20 cellular contexts compared by ENCODE assay signal in the genomic region with DNA sequence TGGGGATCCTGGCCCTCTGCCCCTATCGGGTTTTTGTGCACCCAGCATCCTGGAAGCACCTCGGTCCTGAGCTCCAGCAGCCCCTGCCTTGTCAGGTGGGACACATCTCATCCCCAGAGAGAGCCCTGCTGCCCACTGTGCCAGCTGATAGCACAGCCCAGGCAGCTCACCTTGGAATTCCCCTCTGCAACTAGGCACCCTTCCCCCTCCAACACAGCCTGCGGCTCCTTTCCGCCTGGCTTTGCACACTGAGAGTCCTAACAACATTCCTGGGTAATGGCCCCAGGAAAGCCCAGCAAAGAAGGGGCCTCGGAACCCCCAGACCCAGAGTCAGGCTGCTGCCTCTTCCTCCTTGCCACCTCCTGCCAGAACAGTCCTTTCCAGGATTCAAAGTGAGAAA. TPM values are rescaled to one million over a fixed set of nuclear protein-coding genes. Genes with fewer than 3 reads are reported as not detected.
DNase-seq lines count a peak whose midpoint lies in the region; ATAC-seq and TF ChIP-seq lines count a peak whose summit lies in the region.
"Had no signal": no experiment of that assay in that cellular context is flagged by ENCODE, and none has a peak within 500 bp of the region (broad histone marks: within the 10 kb centered on the region; RNA-seq: fewer than 3 reads in every experiment).

No MANE protein-coding gene starts in this region.

- H2AFZ ChIP-seq in trophoblast cell (ENCODE audit: insufficient read depth, low read length, poor library complexity), result no peak overlapping the region

- H3K27me3 ChIP-seq in H7 (ENCODE audit: control insufficient read depth, insufficient read depth, low read length) (peaks cover 15% of the 10 kb centered on the region), iPS-20b (ENCODE audit: insufficient read depth, low read length) (peaks cover 22% of the 10 kb centered on the region), trophoblast cell (ENCODE audit: insufficient read depth, low read length) (peaks cover 1% of the 10 kb centered on the region)

- peak overlapping the region; percentile 11 for H3K18ac ChIP-seq in trophoblast cell (ENCODE audit: low read length)

- peak; percentile 83 for DNase-seq in H7
- DNase-seq in WTC11 (ENCODE audit: low spot score), result peak; percentile 38
- DNase-seq in trophoblast cell, result no peak
- DNase-seq in stimulated activated CD4-positive, alpha-beta T cell treated with anti-CD3 and anti-CD28 coated beads, Interleukin-1b, Interleukin-23, amount 100 ng/mL, for 48 hours, result no peak
- no peak for DNase-seq in stimulated activated naive CD4-positive, alpha-beta T cell (lab: John Stamatoyannopoulos, UW)
- DNase-seq: BE2C; CD4-positive, alpha-beta memory T cell; DMS 273 treated with DMSO at 0.1 percent for 48 hours; EL; H9; IMR-90; Kasumi-1; NCI-H1930; NCI-H2171 treated with DMSO at 0.1 percent for 48 hours had no signal

- H3K4me1 Mint-ChIP-seq in WTC11, result peaks cover 47% of the 10 kb centered on the region

- no peaks in the 10 kb centered on the region for H3K9me3 Mint-ChIP-seq in WTC11
- H3K9me3 Mint-ChIP-seq: CD4-positive, alpha-beta memory T cell; H9 had no signal

- TF ChIP-seq CTCF in WTC11 (IDR thresholded peaks at IDR 0.05), result no peak

- H3K27me3 Mint-ChIP-seq in WTC11 (ENCODE audit: low read depth), result peaks cover 19% of the 10 kb centered on the region

- H3K79me2 ChIP-seq in trophoblast cell (ENCODE audit: control insufficient read depth, insufficient read depth, low read length, poor library complexity), result peaks cover 3% of the 10 kb centered on the region

- H2BK5ac ChIP-seq in trophoblast cell (ENCODE audit: low read depth, low read length, poor library complexity), result no peak overlapping the region

- H3K9me3 ChIP-seq in iPS-20b (ENCODE audit: insufficient read depth, low read depth, low read length), result no peaks in the 10 kb centered on the region
- peaks cover 2% of the 10 kb centered on the region for H3K9me3 ChIP-seq in trophoblast cell (ENCODE audit: insufficient read depth, low read depth, low read length)
- H3K9me3 ChIP-seq: BE2C, SJSA1 had no signal

- POLR2A ChIA-PET in WTC11 (lab: Charles Lee), result interaction anchor here (1.2 kb wide), 1 partner anchor 44 kb away, joined by 3 read pairs; no protein-coding TSS in a partner anchor

- no peaks in the 10 kb centered on the region; the same call in 1 of the 2 replicates for H3K36me3 ChIP-seq in H7 (replicated peaks; ENCODE audit: control insufficient read depth, insufficient read depth, low read length)
- no peaks in the 10 kb centered on the region for H3K36me3 ChIP-seq in iPS-20b (ENCODE audit: insufficient read depth, low read depth, low read length)
- no peaks in the 10 kb centered on the region for H3K36me3 ChIP-seq in trophoblast cell (ENCODE audit: control insufficient read depth in 1 of 2, insufficient read depth in 2 of 2, low read length in 2 of 2)
- H3K36me3 ChIP-seq: BE2C, SJSA1 had no signal

- peak overlapping the region; percentile 11 for H3K4me2 ChIP-seq in trophoblast cell (ENCODE audit: low read length)

- H3K4me3 Mint-ChIP-seq in WTC11, result no peak overlapping the region
- H3K4me3 Mint-ChIP-seq: CD4-positive, alpha-beta memory T cell; H9 had no signal

- H3K14ac ChIP-seq in trophoblast cell (ENCODE audit: low read length), result no peak overlapping the region

- no peak overlapping the region for H2BK120ac ChIP-seq in trophoblast cell (ENCODE audit: insufficient read depth, low read length, poor library complexity)

- peak overlapping the region; percentile 40; the same call in 1 of the 2 replicates for H3K9ac ChIP-seq in iPS-20b (ENCODE audit: low read depth, low read length)
- H3K9ac ChIP-seq in trophoblast cell (ENCODE audit: low read length), result no peak overlapping the region

- H2BK12ac ChIP-seq in trophoblast cell (ENCODE audit: low read length), result no peak overlapping the region

- H3K4ac ChIP-seq in trophoblast cell (ENCODE audit: low read depth, low read length), result no peak overlapping the region

- CTCF ChIA-PET in WTC11 (lab: Charles Lee), result interaction anchor here (0.5 to 1.9 kb wide), 5 partner anchors 38 to 568 kb away, joined by 3 to 6 read pairs (median 5); no protein-coding TSS in a partner anchor

- ATAC-seq in WTC11 (peak; percentile 38), HG03457 (IDR thresholded peaks at IDR 0.05; ENCODE audit: unreplicated experiment) (no peak)

- H4K8ac ChIP-seq in trophoblast cell (ENCODE audit: low read depth, low read length), result no peak overlapping the region

- no peaks in the 10 kb centered on the region for H3K36me3 Mint-ChIP-seq in WTC11
- H3K36me3 Mint-ChIP-seq: CD4-positive, alpha-beta memory T cell had no signal

- peaks cover 37% of the 10 kb centered on the region for H3K4me1 ChIP-seq in iPS-20b (ENCODE audit: insufficient read depth, low read length)
- H3K4me1 ChIP-seq in trophoblast cell (ENCODE audit: control insufficient read depth in 1 of 2, insufficient read depth in 2 of 2, low read length in 2 of 2), result peaks cover 35 to 41% of the 10 kb centered on the region in 2 experiments
- H3K4me1 ChIP-seq: BE2C had no signal

- no peak overlapping the region for H2AK5ac ChIP-seq in trophoblast cell (ENCODE audit: low read length)

- H4K91ac ChIP-seq in trophoblast cell (ENCODE audit: low read depth, low read length), result no peak overlapping the region

- H3K79me1 ChIP-seq in trophoblast cell (ENCODE audit: low read length), result no peaks in the 10 kb centered on the region

- no peak overlapping the region for H4K12ac ChIP-seq in trophoblast cell (ENCODE audit: low read depth, low read length)

- no peak overlapping the region for H3K27ac Mint-ChIP-seq in WTC11
- H3K27ac Mint-ChIP-seq: CD4-positive, alpha-beta memory T cell; H9 had no signal

- no peak overlapping the region for H3K23ac ChIP-seq in trophoblast cell (ENCODE audit: low read length)

- WGBS in trophoblast cell (ENCODE audit: extremely low coverage, insufficient coverage, insufficient read length), result no CpG with 5 or more reads among the region's 5 CpGs

- H3K4me3 ChIP-seq in H7 (ENCODE audit: insufficient read depth, low read depth, low read length) (no peak overlapping the region), iPS-20b (ENCODE audit: low read length) (no peak overlapping the region), trophoblast cell (ENCODE audit: low read depth, low read length) (peak overlapping the region; percentile 19)
- H3K4me3 ChIP-seq: SJSA1 had no signal

- H3K27ac ChIP-seq in iPS-20b (ENCODE audit: low read length) (no peak overlapping the region), trophoblast cell (ENCODE audit: low read depth, low read length) (no peak overlapping the region)
- H3K27ac ChIP-seq: SJSA1 had no signal

TF ChIP-seq in WTC11, 78 proteins besides CTCF, POLR2A, EP300 and RAD21 (continues in another document):
- TF ChIP-seq, protein P1, sequence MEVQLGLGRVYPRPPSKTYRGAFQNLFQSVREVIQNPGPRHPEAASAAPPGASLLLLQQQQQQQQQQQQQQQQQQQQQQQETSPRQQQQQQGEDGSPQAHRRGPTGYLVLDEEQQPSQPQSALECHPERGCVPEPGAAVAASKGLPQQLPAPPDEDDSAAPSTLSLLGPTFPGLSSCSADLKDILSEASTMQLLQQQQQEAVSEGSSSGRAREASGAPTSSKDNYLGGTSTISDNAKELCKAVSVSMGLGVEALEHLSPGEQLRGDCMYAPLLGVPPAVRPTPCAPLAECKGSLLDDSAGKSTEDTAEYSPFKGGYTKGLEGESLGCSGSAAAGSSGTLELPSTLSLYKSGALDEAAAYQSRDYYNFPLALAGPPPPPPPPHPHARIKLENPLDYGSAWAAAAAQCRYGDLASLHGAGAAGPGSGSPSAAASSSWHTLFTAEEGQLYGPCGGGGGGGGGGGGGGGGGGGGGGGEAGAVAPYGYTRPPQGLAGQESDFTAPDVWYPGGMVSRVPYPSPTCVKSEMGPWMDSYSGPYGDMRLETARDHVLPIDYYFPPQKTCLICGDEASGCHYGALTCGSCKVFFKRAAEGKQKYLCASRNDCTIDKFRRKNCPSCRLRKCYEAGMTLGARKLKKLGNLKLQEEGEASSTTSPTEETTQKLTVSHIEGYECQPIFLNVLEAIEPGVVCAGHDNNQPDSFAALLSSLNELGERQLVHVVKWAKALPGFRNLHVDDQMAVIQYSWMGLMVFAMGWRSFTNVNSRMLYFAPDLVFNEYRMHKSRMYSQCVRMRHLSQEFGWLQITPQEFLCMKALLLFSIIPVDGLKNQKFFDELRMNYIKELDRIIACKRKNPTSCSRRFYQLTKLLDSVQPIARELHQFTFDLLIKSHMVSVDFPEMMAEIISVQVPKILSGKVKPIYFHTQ (CRISPR knock-in tag; IDR thresholded peaks at IDR 0.05), result no peak
- TF ChIP-seq, protein P2, sequence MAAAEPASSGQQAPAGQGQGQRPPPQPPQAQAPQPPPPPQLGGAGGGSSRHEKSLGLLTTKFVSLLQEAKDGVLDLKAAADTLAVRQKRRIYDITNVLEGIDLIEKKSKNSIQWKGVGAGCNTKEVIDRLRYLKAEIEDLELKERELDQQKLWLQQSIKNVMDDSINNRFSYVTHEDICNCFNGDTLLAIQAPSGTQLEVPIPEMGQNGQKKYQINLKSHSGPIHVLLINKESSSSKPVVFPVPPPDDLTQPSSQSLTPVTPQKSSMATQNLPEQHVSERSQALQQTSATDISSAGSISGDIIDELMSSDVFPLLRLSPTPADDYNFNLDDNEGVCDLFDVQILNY (CRISPR knock-in tag; IDR thresholded peaks at IDR 0.05), result no peak
- TF ChIP-seq ZNF671 (CRISPR knock-in tag; IDR thresholded peaks at IDR 0.05) (no peak), CREM (CRISPR knock-in tag; IDR thresholded peaks at IDR 0.05) (no peak), ZNF232 (CRISPR knock-in tag; IDR thresholded peaks at IDR 0.05) (no peak), ZNF317 (CRISPR knock-in tag; IDR thresholded peaks at IDR 0.05; ENCODE audit: borderline replicate concordance, low read depth) (no peak), PRRX2 (CRISPR knock-in tag; IDR thresholded peaks at IDR 0.05) (no peak)
- TF ChIP-seq, protein P3, sequence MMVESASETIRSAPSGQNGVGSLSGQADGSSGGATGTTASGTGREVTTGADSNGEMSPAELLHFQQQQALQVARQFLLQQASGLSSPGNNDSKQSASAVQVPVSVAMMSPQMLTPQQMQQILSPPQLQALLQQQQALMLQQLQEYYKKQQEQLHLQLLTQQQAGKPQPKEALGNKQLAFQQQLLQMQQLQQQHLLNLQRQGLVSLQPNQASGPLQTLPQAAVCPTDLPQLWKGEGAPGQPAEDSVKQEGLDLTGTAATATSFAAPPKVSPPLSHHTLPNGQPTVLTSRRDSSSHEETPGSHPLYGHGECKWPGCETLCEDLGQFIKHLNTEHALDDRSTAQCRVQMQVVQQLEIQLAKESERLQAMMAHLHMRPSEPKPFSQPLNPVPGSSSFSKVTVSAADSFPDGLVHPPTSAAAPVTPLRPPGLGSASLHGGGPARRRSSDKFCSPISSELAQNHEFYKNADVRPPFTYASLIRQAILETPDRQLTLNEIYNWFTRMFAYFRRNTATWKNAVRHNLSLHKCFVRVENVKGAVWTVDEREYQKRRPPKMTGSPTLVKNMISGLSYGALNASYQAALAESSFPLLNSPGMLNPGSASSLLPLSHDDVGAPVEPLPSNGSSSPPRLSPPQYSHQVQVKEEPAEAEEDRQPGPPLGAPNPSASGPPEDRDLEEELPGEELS (CRISPR knock-in tag; IDR thresholded peaks at IDR 0.05), result no peak

RNA-seq across cellular contexts. Expression of a gene that starts 5.9 kb away (rescaled TPM):
- total RNA-seq in H7 (2014; rRNA removed; shearing (Covaris generic)), result 5.2 and 8.3 TPM in 2 replicates
- 8.6 to 10.5 TPM (median 9.0 TPM) in 3 replicates for total RNA-seq in WTC11 (2021)
- 2.9 and 3.0 TPM in 2 replicates for polyA plus RNA-seq in trophoblast cell (2013)
- total RNA-seq: CD4-positive, alpha-beta memory T cell; IMR-90; NCI-H460; RPMI7951; SJSA1 had no signal
- polyA plus RNA-seq: AG04450; CD4-positive, alpha-beta memory T cell; IMR-90 had no signal

Comparison
In these comparisons a context has a peak if more than half of its experiments do, and no peak if none do; other contexts are left out.
1. DNase-seq: peak in H7 (single experiment) and WTC11 (single experiment); none in trophoblast cell (0 of 2), stimulated activated CD4-positive, alpha-beta T cell treated with anti-CD3 and anti-CD28 coated beads, Interleukin-1b, Interleukin-23, amount 100 ng/mL, for 48 hours (single experiment) and stimulated activated naive CD4-positive, alpha-beta T cell (0 of 6).